24 cellular contexts compared by ENCODE assay signal in the genomic region with DNA sequence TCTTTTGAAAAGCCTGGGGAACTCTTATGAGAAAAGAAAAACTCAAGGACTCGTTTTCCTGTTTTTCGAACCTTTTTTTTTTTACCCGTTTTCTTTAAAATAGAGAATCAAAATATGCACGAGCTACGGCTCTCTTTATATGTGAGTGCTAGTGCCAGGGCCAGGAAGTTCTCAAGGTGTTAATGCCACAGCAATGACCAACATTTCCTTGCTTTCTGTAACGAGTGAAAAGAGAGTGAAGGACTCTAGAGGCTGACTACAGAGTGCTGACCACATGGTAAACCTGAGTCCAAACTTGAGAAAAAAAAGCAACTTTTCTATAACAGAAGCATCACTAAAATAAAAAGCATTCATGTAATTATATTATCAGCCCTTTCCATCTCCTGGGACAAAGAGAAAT.
"Had no signal": no experiment of that assay in that cellular context is flagged by ENCODE, and none has a peak within 500 bp of the region (broad histone marks: within the 10 kb centered on the region; RNA-seq: fewer than 3 reads in every experiment).

No MANE protein-coding gene starts in this region.

- H3K27ac Mint-ChIP-seq: dendritic cell treated with granulocyte-macrophage colony-stimulating factor and Interleukin-4, amounts not matched to agents 40 ng/mL and 50 ng/mL, for 4 days; effector memory CD8-positive, alpha-beta T cell; endodermal cell had no signal

- H3K27me3 ChIP-seq: colonic mucosa, foreskin keratinocyte, gastrocnemius medialis, heart left ventricle, heart right ventricle had no signal

- H3K4me3 ChIP-seq: colonic mucosa, coronary artery, dorsolateral prefrontal cortex, esophagus muscularis mucosa, esophagus squamous epithelium, gastrocnemius medialis, gastroesophageal sphincter, heart left ventricle, heart right ventricle had no signal

- H3K4me1 ChIP-seq: colonic mucosa, esophagus muscularis mucosa, foreskin keratinocyte, gastrocnemius medialis, gastroesophageal sphincter, heart left ventricle had no signal

- H3K9me3 ChIP-seq: colonic mucosa, esophagus muscularis mucosa, esophagus squamous epithelium, gastrocnemius medialis, gastroesophageal sphincter, heart left ventricle, heart right ventricle had no signal

- ATAC-seq: effector memory CD8-positive, alpha-beta T cell; esophagus mucosa; foreskin keratinocyte; gastrocnemius medialis; gastroesophageal sphincter; heart left ventricle; heart right ventricle had no signal

- H3K4me1 Mint-ChIP-seq: endodermal cell had no signal

- H3K4me3 Mint-ChIP-seq: dendritic cell treated with granulocyte-macrophage colony-stimulating factor and Interleukin-4, amounts not matched to agents 40 ng/mL and 50 ng/mL, for 4 days; effector memory CD8-positive, alpha-beta T cell; endodermal cell had no signal

- H3K27me3 Mint-ChIP-seq: dendritic cell treated with granulocyte-macrophage colony-stimulating factor and Interleukin-4, amounts not matched to agents 40 ng/mL and 50 ng/mL, for 4 days had no signal

- H3K36me3 ChIP-seq: colonic mucosa, esophagus muscularis mucosa, esophagus squamous epithelium, gastrocnemius medialis, gastroesophageal sphincter, heart left ventricle, heart right ventricle had no signal

- DNase-seq: colonic mucosa; cortex of kidney; dermis blood vessel endothelial cell; dorsolateral prefrontal cortex; effector CD4-positive, alpha-beta T cell; effector CD8-positive, alpha-beta T cell; effector memory CD4-positive, alpha-beta T cell; effector memory CD8-positive, alpha-beta T cell; endodermal cell; erythroblast; esophagus squamous epithelium; foreskin fibroblast; foreskin keratinocyte; foreskin melanocyte; gastrocnemius medialis; glutamatergic neuron; head of caudate nucleus; heart left ventricle; heart right ventricle had no signal

- H3K9me3 Mint-ChIP-seq: dendritic cell treated with granulocyte-macrophage colony-stimulating factor and Interleukin-4, amounts not matched to agents 40 ng/mL and 50 ng/mL, for 4 days; effector memory CD8-positive, alpha-beta T cell; endodermal cell had no signal
